30 cellular contexts compared by ENCODE assay signal in genomic region chr22:42442746-42443145, GRCh38. TPM values are rescaled to one million over a fixed set of nuclear protein-coding genes. Genes with fewer than 3 reads are reported as not detected.
A peak's percentile ranks its signal among the peaks of the same experiment; 100 is the strongest.
DNase-seq lines count a peak whose midpoint lies in the region; ATAC-seq, FAIRE-seq and TF ChIP-seq lines count a peak whose summit lies in the region.
"Had no signal": no experiment of that assay in that cellular context is flagged by ENCODE, and none has a peak within 500 bp of the region (broad histone marks: within the 10 kb centered on the region; RNA-seq: fewer than 3 reads in every experiment).

No MANE protein-coding gene starts in this region.

- peaks cover 6% of the 10 kb centered on the region; the same call in 1 of the 2 replicates for H3F3A ChIP-seq in Loucy (ENCODE audit: low read depth)

- peaks cover 0 to 4% of the 10 kb centered on the region in 2 donors for H3K27me3 Mint-ChIP-seq in natural killer cell (ENCODE audit: low read depth in 2 of 2)
- no peaks in the 10 kb centered on the region for H3K27me3 Mint-ChIP-seq in natural killer cell treated with Interleukin-12 subunit alpha and Interleukin-12 subunit beta and Interleukin-15 and Interleukin-18, amount 100 ng/mL, for 72 hours
- H3K27me3 Mint-ChIP-seq in activated CD4-positive, alpha-beta memory T cell treated with anti-CD3 and anti-CD28 coated beads, Interleukin-2, amount 10 ng/mL, durations not matched to agents 7 days and 5 days, result no peaks in the 10 kb centered on the region

- H3K79me2 ChIP-seq in Loucy (ENCODE audit: insufficient read depth, low read length) (no peaks in the 10 kb centered on the region), keratinocyte (ENCODE audit: control insufficient read depth, insufficient read depth, low read length) (no peaks in the 10 kb centered on the region)

- TF ChIP-seq CTCF in natural killer cell (IDR thresholded peaks at IDR 0.05), result no peak
- no peak for TF ChIP-seq CTCF in Loucy (conservative IDR thresholded peaks at IDR 0.05; ENCODE audit: low read length)
- TF ChIP-seq CTCF in keratinocyte (optimal IDR thresholded peaks at IDR 0.05 in 1 of 3, IDR thresholded peaks at IDR 0.05 in 1 of 3, conservative IDR thresholded peaks at IDR 0.05 in 1 of 3; ENCODE audit: extremely low read depth in 1 of 3, insufficient read depth in 2 of 3, low read length in 3 of 3), result no peak
- TF ChIP-seq CTCF in vagina (IDR thresholded peaks at IDR 0.05), result no peak
- no peak for TF ChIP-seq CTCF in gastrocnemius medialis (IDR thresholded peaks at IDR 0.05 in 4 of 5, conservative IDR thresholded peaks at IDR 0.05 in 1 of 5)

- H3K27ac ChIP-seq in keratinocyte (ENCODE audit: control insufficient read depth, insufficient read depth, low read length) (no peak overlapping the region), vagina (peak overlapping the region; percentile 85), gastrocnemius medialis (no peak overlapping the region)
- H3K27ac ChIP-seq: GM23248, SJSA1 had no signal

- H3K4me2 ChIP-seq in Loucy (ENCODE audit: low read depth, low read length, poor library complexity, severe bottlenecking) (peak overlapping the region; percentile 84), keratinocyte (ENCODE audit: control insufficient read depth, extremely low read depth, insufficient read depth, low read depth, low read length) (no peak overlapping the region)

- H3K4me1 ChIP-seq in Loucy (ENCODE audit: insufficient read depth, low read length, poor library complexity, severe bottlenecking) (peaks cover 55% of the 10 kb centered on the region), keratinocyte (ENCODE audit: control insufficient read depth, extremely low read depth, insufficient read depth, low read length) (peaks cover 26% of the 10 kb centered on the region), vagina (peaks cover 35% of the 10 kb centered on the region), gastrocnemius medialis (peaks cover 11 to 14% of the 10 kb centered on the region in 2 donors)

- H3K9me1 ChIP-seq in keratinocyte (ENCODE audit: control insufficient read depth, extremely low read depth, insufficient read depth, low read length), result no peaks in the 10 kb centered on the region

- CTCF ChIA-PET in activated CD4-positive, alpha-beta memory T cell treated with anti-CD3 and anti-CD28 coated beads, Interleukin-2, amount 10 ng/mL, durations not matched to agents 7 days and 5 days (lab: Charles Lee), result interaction anchor here (2.7 to 2.9 kb wide), 3 partner anchors 31 to 496 kb away, joined by 16 to 35 read pairs (median 16); partner anchors contain the start of genes CENPM and NDUFA6

- intact Hi-C loops in natural killer cell (cut with micrococcal nuclease) (no loop called here), vagina (cut with DNase I) (loop anchor here (10.0 kb wide), 1 partner anchor 368 kb away; the partner anchor contains the start of genes NAGA, PHETA2 and SMDT1), gastrocnemius medialis (cut with DNase I; ENCODE audit: low total_unique reads) (no loop called here)

- H3K4me3 Mint-ChIP-seq in natural killer cell, result peak overlapping the region; percentile 32
- H3K4me3 Mint-ChIP-seq in natural killer cell treated with Interleukin-12 subunit alpha and Interleukin-12 subunit beta and Interleukin-15 and Interleukin-18, amount 100 ng/mL, for 72 hours, result no peak overlapping the region
- H3K4me3 Mint-ChIP-seq in activated CD4-positive, alpha-beta memory T cell treated with anti-CD3 and anti-CD28 coated beads, Interleukin-2, amount 10 ng/mL, durations not matched to agents 7 days and 5 days, result no peak overlapping the region

- no peaks in the 10 kb centered on the region for H3K9me3 Mint-ChIP-seq in natural killer cell
- no peaks in the 10 kb centered on the region for H3K9me3 Mint-ChIP-seq in natural killer cell treated with Interleukin-12 subunit alpha and Interleukin-12 subunit beta and Interleukin-15 and Interleukin-18, amount 100 ng/mL, for 72 hours
- H3K9me3 Mint-ChIP-seq in activated CD4-positive, alpha-beta memory T cell treated with anti-CD3 and anti-CD28 coated beads, Interleukin-2, amount 10 ng/mL, durations not matched to agents 7 days and 5 days, result no peaks in the 10 kb centered on the region

- in situ Hi-C loops in gastrocnemius medialis (cut with MboI; ENCODE audit: low sequenced_read_pairs in 4 of 4), result loop anchor here in 3 of 4 donors (5.0 to 25.0 kb wide), 4 partner anchors 275 to 480 kb away; partner anchors contain the start of genes SEPTIN3 (in 2 of the 3), SMIM45 (in 2 of the 3), NDUFA6 (in 1 of the 3) and SMDT1 (in 1 of the 3)

- ATAC-seq in natural killer cell (no peak), gastrocnemius medialis (no peak)
- no peak for ATAC-seq in natural killer cell treated with Interleukin-12 subunit alpha and Interleukin-12 subunit beta and Interleukin-15 and Interleukin-18, amount 100 ng/mL, for 72 hours
- ATAC-seq: esophagus mucosa, left ventricle myocardium superior had no signal

- H3K27ac Mint-ChIP-seq in natural killer cell, result peak overlapping the region in 1 of 2 donors; percentile 78
- peak overlapping the region in 1 of 2 donors; percentile 46 for H3K27ac Mint-ChIP-seq in natural killer cell treated with Interleukin-12 subunit alpha and Interleukin-12 subunit beta and Interleukin-15 and Interleukin-18, amount 100 ng/mL, for 72 hours
- no peak overlapping the region for H3K27ac Mint-ChIP-seq in activated CD4-positive, alpha-beta memory T cell treated with anti-CD3 and anti-CD28 coated beads, Interleukin-2, amount 10 ng/mL, durations not matched to agents 7 days and 5 days

- H3K4me1 Mint-ChIP-seq in natural killer cell, result peaks cover 14 to 21% of the 10 kb centered on the region in 2 donors
- H3K4me1 Mint-ChIP-seq in natural killer cell treated with Interleukin-12 subunit alpha and Interleukin-12 subunit beta and Interleukin-15 and Interleukin-18, amount 100 ng/mL, for 72 hours (ENCODE audit: low read depth in 2 of 2), result peaks cover 13 to 19% of the 10 kb centered on the region in 2 donors
- H3K4me1 Mint-ChIP-seq in activated CD4-positive, alpha-beta memory T cell treated with anti-CD3 and anti-CD28 coated beads, Interleukin-2, amount 10 ng/mL, durations not matched to agents 7 days and 5 days, result peaks cover 41% of the 10 kb centered on the region

- no peaks in the 10 kb centered on the region for H4K20me1 ChIP-seq in Loucy (ENCODE audit: insufficient read depth, low read length, poor library complexity, severe bottlenecking)
- no peaks in the 10 kb centered on the region for H4K20me1 ChIP-seq in keratinocyte (ENCODE audit: control insufficient read depth, extremely low read depth, insufficient read depth, low read length)

- H3K4me3 ChIP-seq in Loucy (ENCODE audit: low read length, poor library complexity, severe bottlenecking) (no peak overlapping the region), keratinocyte (ENCODE audit: control insufficient read depth in 2 of 3, extremely low read depth in 1 of 3, insufficient read depth in 2 of 3, low read depth in 1 of 3, low read length in 3 of 3) (no peak overlapping the region), vagina (no peak overlapping the region), gastrocnemius medialis (no peak overlapping the region)
- H3K4me3 ChIP-seq: GM23248, MG63, SJSA1, transverse colon had no signal

- DNase-seq in natural killer cell (no peak), keratinocyte (ENCODE audit: low read depth, low spot score) (no peak), vagina (ENCODE audit: extremely low spot score in 2 of 2) (no peak), gastrocnemius medialis (no peak), MV-4-11 (lab: John Stamatoyannopoulos, UW) (no peak)
- no peak for DNase-seq in natural killer cell treated with Interleukin-12 subunit alpha and Interleukin-12 subunit beta and Interleukin-15 and Interleukin-18, amount 100 ng/mL, for 72 hours (ENCODE audit: low spot score)
- DNase-seq in activated CD4-positive, alpha-beta memory T cell treated with anti-CD3 and anti-CD28 coated beads, Interleukin-2, amount 10 ng/mL, durations not matched to agents 7 days and 5 days, result no peak
- DNase-seq: ACHN; activated CD8-positive, alpha-beta memory T cell treated with anti-CD3 and anti-CD28 coated beads for 24 hours; activated gamma-delta T cell treated with Interleukin-2 at 50 U/mL for 16 hours; activated T-cell treated with anti-CD3 and anti-CD28 coated beads for 4 hours; BE2C; Calu3; dermis blood vessel endothelial cell; DND-41; head of caudate nucleus; kidney; left ventricle myocardium superior; MG63; NCI-H1417; NCI-H2029; NCI-H510A treated with DMSO at 0.1 percent for 48 hours; RPMI8226; transverse colon had no signal

- H3K36me3 Mint-ChIP-seq in natural killer cell, result no peaks in the 10 kb centered on the region
- H3K36me3 Mint-ChIP-seq in natural killer cell treated with Interleukin-12 subunit alpha and Interleukin-12 subunit beta and Interleukin-15 and Interleukin-18, amount 100 ng/mL, for 72 hours, result no peaks in the 10 kb centered on the region
- H3K36me3 Mint-ChIP-seq in activated CD4-positive, alpha-beta memory T cell treated with anti-CD3 and anti-CD28 coated beads, Interleukin-2, amount 10 ng/mL, durations not matched to agents 7 days and 5 days (ENCODE audit: low read depth), result no peaks in the 10 kb centered on the region

- H3K9me3 ChIP-seq in Loucy (ENCODE audit: insufficient read depth, low read depth, low read length), result no peaks in the 10 kb centered on the region
- H3K9me3 ChIP-seq in keratinocyte (ENCODE audit: control insufficient read depth, low read depth, low read length), result no peaks in the 10 kb centered on the region
- H3K9me3 ChIP-seq in vagina, result no peaks in the 10 kb centered on the region
- H3K9me3 ChIP-seq in gastrocnemius medialis, result no peaks in the 10 kb centered on the region
- H3K9me3 ChIP-seq: BE2C, MG63, SJSA1, transverse colon had no signal

- peak; percentile 17 for FAIRE-seq in keratinocyte (lab: Jason Lieb, UNC)
- FAIRE-seq: kidney had no signal

- TF ChIP-seq POLR2A in vagina (IDR thresholded peaks at IDR 0.05), result no peak
- no peak for TF ChIP-seq POLR2A in gastrocnemius medialis (IDR thresholded peaks at IDR 0.05)

- H2AFZ ChIP-seq in Loucy (ENCODE audit: low read length) (no peak overlapping the region), keratinocyte (ENCODE audit: control insufficient read depth, low read length) (no peak overlapping the region)

- H3K9me2 ChIP-seq in Loucy (replicated peaks; ENCODE audit: low read depth, low read length), result no peaks in the 10 kb centered on the region

- no peaks in the 10 kb centered on the region for H3K27me3 ChIP-seq in Loucy (ENCODE audit: insufficient read depth, low read length, poor library complexity, severe bottlenecking)
- H3K27me3 ChIP-seq in keratinocyte (ENCODE audit: control insufficient read depth, extremely low read depth, insufficient read depth, low read length), result no peaks in the 10 kb centered on the region
- no peaks in the 10 kb centered on the region for H3K27me3 ChIP-seq in vagina
- H3K27me3 ChIP-seq in gastrocnemius medialis, result peaks cover 7 to 21% (median 14%) of the 10 kb centered on the region in 3 donors
- H3K27me3 ChIP-seq: BE2C, MG63, SJSA1, transverse colon had no signal

- POLR2A ChIA-PET in activated CD4-positive, alpha-beta memory T cell treated with anti-CD3 and anti-CD28 coated beads, Interleukin-2, amount 10 ng/mL, durations not matched to agents 7 days and 5 days (lab: Charles Lee), result interaction anchor here (2.7 to 4.1 kb wide), 2 partner anchors 352 to 363 kb away, joined by 21 to 47 read pairs; partner anchors contain the start of genes NDUFA6 and SMDT1

- dilution Hi-C loops in keratinocyte (cut with MboI; ENCODE audit: extremely low pct_ligation_motif_present, low sequenced_read_pairs), result no loop called here

- H3K9ac ChIP-seq in Loucy (ENCODE audit: low read depth, low read length, poor library complexity, severe bottlenecking) (peak overlapping the region; percentile 85), keratinocyte (ENCODE audit: control insufficient read depth, extremely low read depth, insufficient read depth, low read length) (no peak overlapping the region)
- H3K9ac ChIP-seq: GM23248 had no signal

- H3K36me3 ChIP-seq in Loucy (ENCODE audit: insufficient read depth, low read length) (no peaks in the 10 kb centered on the region), keratinocyte (ENCODE audit: control insufficient read depth in 2 of 2, extremely low read depth in 1 of 2, insufficient read depth in 2 of 2, low read length in 2 of 2) (no peaks in the 10 kb centered on the region), vagina (no peaks in the 10 kb centered on the region), gastrocnemius medialis (no peaks in the 10 kb centered on the region)
- H3K36me3 ChIP-seq: BE2C, MG63, SJSA1, transverse colon had no signal

RNA-seq across cellular contexts. Expression of gene NFAM1, which starts 10.5 kb away (rescaled TPM):
- total RNA-seq in natural killer cell, result 1 to 10 TPM; 2.4 to 7.8 (median 3.6) TPM
- under 1 TPM; 0.19 to 0.47 TPM for total RNA-seq in natural killer cell treated with Interleukin-12 subunit alpha and Interleukin-12 subunit beta and Interleukin-15 and Interleukin-18, amount 100 ng/mL, for 72 hours
- 0.05 TPM in 1 of 3 replicates, not detected in the others for polyA plus RNA-seq in keratinocyte
- not detected for polyA plus RNA-seq in keratinocyte (2011; ENCODE audit: low read depth)
- 0.03 and 0.05 TPM in 2 replicates for polyA plus RNA-seq in keratinocyte (2011; cell fraction: cytosol; rRNA removed)
- polyA plus RNA-seq in keratinocyte (2011; cell fraction: nucleus; rRNA removed), result 0.01 and 0.09 TPM in 2 replicates
- 0.01 TPM in 1 of 2 replicates, not detected in the other for polyA plus RNA-seq in keratinocyte (2012; ENCODE audit: low replicate concordance)
- 0.16 TPM in 1 of 3 replicates, not detected in the others for polyA minus RNA-seq in keratinocyte
- not detected for polyA minus RNA-seq in keratinocyte (2011; cell fraction: cytosol; rRNA and poly(A)+ RNA removed)
- not detected in 2 replicates for polyA minus RNA-seq in keratinocyte (2011; cell fraction: nucleus; rRNA and poly(A)+ RNA removed)
- total RNA-seq in vagina, result 1.7 TPM
- under 1 TPM in 3 of 4 donors, not detected in 1; 0.20 to 0.59 (median 0.58) TPM for total RNA-seq in gastrocnemius medialis
- under 1 TPM; 0.05 to 0.63 TPM for total RNA-seq in activated CD4-positive, alpha-beta memory T cell treated with anti-CD3 and anti-CD28 coated beads, Interleukin-2, amount 10 ng/mL, durations not matched to agents 7 days and 5 days
- total RNA-seq: dermis blood vessel endothelial cell, fibroblast of villous mesenchyme, GM23248, osteocyte, SJSA1 had no signal
- polyA plus RNA-seq: GM23248 had no signal
